1 cellular context compared by ENCODE assay signal in the genomic region with DNA sequence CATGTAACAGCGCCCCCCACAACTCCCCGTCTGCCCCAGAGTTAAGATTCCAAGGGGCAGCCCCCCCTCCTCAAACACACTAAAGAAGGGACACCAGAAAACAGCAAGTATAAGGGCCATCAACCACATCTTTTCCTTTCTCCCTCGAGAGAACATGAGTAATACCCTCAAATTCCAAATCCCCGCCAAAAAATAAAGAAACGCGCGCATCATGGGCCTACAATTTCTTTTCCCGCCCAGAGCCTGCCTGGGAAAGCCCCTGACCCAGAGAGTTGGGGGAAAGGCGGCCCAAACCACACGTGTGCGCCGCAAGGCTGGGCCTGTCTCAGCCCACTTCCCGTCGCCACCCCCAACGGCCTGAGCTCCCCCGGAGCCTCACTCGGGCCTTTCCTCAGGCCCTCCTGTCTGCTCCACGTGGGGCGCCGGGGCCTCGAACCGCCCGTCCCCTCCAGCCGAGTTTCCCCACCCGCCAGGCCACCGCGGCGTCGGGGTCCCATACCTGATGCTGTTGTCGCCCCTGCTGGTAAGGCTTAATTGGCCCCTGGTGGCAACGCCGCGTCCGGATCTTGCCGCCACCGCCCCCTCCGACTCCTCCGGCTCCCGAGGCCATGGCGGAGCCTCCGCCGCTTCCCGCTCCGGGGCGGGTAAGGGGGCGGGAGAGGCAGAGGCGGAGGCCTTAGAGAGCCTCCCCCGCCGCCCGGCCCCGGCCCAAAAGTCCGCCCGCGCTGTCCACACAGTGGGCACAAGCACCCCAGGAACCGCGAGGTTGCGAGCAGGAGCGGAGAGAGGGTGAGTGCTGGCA.
TF ChIP-seq lines count a peak whose summit lies in the region.

No MANE protein-coding gene starts in this region.

TF ChIP-seq in HepG2, 621 proteins besides CTCF, POLR2A, EP300 and RAD21 (continued from another document and continues in another):
- TF ChIP-seq, protein P1, sequence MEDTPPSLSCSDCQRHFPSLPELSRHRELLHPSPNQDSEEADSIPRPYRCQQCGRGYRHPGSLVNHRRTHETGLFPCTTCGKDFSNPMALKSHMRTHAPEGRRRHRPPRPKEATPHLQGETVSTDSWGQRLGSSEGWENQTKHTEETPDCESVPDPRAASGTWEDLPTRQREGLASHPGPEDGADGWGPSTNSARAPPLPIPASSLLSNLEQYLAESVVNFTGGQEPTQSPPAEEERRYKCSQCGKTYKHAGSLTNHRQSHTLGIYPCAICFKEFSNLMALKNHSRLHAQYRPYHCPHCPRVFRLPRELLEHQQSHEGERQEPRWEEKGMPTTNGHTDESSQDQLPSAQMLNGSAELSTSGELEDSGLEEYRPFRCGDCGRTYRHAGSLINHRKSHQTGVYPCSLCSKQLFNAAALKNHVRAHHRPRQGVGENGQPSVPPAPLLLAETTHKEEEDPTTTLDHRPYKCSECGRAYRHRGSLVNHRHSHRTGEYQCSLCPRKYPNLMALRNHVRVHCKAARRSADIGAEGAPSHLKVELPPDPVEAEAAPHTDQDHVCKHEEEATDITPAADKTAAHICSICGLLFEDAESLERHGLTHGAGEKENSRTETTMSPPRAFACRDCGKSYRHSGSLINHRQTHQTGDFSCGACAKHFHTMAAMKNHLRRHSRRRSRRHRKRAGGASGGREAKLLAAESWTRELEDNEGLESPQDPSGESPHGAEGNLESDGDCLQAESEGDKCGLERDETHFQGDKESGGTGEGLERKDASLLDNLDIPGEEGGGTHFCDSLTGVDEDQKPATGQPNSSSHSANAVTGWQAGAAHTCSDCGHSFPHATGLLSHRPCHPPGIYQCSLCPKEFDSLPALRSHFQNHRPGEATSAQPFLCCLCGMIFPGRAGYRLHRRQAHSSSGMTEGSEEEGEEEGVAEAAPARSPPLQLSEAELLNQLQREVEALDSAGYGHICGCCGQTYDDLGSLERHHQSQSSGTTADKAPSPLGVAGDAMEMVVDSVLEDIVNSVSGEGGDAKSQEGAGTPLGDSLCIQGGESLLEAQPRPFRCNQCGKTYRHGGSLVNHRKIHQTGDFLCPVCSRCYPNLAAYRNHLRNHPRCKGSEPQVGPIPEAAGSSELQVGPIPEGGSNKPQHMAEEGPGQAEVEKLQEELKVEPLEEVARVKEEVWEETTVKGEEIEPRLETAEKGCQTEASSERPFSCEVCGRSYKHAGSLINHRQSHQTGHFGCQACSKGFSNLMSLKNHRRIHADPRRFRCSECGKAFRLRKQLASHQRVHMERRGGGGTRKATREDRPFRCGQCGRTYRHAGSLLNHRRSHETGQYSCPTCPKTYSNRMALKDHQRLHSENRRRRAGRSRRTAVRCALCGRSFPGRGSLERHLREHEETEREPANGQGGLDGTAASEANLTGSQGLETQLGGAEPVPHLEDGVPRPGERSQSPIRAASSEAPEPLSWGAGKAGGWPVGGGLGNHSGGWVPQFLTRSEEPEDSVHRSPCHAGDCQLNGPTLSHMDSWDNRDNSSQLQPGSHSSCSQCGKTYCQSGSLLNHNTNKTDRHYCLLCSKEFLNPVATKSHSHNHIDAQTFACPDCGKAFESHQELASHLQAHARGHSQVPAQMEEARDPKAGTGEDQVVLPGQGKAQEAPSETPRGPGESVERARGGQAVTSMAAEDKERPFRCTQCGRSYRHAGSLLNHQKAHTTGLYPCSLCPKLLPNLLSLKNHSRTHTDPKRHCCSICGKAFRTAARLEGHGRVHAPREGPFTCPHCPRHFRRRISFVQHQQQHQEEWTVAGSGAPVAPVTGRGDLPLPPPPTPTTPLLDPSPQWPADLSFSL (CRISPR knock-in tag; IDR thresholded peaks at IDR 0.05), result peak; percentile 71
- 0 out of 2 replicates have a peak, but pooled peaks have one; percentile 41 for TF ChIP-seq ZNF20 (CRISPR knock-in tag; IDR thresholded peaks at IDR 0.05)
- TF ChIP-seq BCL3 (CRISPR knock-in tag; IDR thresholded peaks at IDR 0.05), result peak; percentile 59; the same call in 1 of the 2 replicates
- TF ChIP-seq, protein P2, sequence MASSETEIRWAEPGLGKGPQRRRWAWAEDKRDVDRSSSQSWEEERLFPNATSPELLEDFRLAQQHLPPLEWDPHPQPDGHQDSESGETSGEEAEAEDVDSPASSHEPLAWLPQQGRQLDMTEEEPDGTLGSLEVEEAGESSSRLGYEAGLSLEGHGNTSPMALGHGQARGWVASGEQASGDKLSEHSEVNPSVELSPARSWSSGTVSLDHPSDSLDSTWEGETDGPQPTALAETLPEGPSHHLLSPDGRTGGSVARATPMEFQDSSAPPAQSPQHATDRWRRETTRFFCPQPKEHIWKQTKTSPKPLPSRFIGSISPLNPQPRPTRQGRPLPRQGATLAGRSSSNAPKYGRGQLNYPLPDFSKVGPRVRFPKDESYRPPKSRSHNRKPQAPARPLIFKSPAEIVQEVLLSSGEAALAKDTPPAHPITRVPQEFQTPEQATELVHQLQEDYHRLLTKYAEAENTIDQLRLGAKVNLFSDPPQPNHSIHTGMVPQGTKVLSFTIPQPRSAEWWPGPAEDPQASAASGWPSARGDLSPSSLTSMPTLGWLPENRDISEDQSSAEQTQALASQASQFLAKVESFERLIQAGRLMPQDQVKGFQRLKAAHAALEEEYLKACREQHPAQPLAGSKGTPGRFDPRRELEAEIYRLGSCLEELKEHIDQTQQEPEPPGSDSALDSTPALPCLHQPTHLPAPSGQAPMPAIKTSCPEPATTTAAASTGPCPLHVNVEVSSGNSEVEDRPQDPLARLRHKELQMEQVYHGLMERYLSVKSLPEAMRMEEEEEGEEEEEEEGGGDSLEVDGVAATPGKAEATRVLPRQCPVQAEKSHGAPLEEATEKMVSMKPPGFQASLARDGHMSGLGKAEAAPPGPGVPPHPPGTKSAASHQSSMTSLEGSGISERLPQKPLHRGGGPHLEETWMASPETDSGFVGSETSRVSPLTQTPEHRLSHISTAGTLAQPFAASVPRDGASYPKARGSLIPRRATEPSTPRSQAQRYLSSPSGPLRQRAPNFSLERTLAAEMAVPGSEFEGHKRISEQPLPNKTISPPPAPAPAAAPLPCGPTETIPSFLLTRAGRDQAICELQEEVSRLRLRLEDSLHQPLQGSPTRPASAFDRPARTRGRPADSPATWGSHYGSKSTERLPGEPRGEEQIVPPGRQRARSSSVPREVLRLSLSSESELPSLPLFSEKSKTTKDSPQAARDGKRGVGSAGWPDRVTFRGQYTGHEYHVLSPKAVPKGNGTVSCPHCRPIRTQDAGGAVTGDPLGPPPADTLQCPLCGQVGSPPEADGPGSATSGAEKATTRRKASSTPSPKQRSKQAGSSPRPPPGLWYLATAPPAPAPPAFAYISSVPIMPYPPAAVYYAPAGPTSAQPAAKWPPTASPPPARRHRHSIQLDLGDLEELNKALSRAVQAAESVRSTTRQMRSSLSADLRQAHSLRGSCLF (CRISPR knock-in tag; IDR thresholded peaks at IDR 0.05; ENCODE audit: borderline replicate concordance), result peak; percentile 56; the same call in 1 of the 2 replicates
- TF ChIP-seq MXI1 (IDR thresholded peaks at IDR 0.05; ENCODE audit: borderline replicate concordance, low read depth, low read length), result peak; percentile 69; the same call in 2 of the 3 replicates
- TF ChIP-seq TBL1XR1 (IDR thresholded peaks at IDR 0.05; ENCODE audit: borderline replicate concordance, low read length, partially characterized antibody), result no peak
- 0 out of 2 replicates have a peak, but pooled peaks have one; percentile 25 for TF ChIP-seq ZNF317 (CRISPR knock-in tag; IDR thresholded peaks at IDR 0.05)
- 0 out of 2 replicates have a peak, but pooled peaks have one; percentile 17 for TF ChIP-seq ZNF550 (CRISPR knock-in tag; IDR thresholded peaks at IDR 0.05; ENCODE audit: borderline replicate concordance)
- peak; percentile 71; the same call in 1 of the 2 replicates for TF ChIP-seq DZIP1 (CRISPR knock-in tag; IDR thresholded peaks at IDR 0.05)
- no peak for TF ChIP-seq ZNF468 (CRISPR knock-in tag; IDR thresholded peaks at IDR 0.05)
- peak; percentile 88 for TF ChIP-seq RNF2 (conservative IDR thresholded peaks at IDR 0.05; ENCODE audit: low read depth)
- peak; percentile 6; the same call in 1 of the 2 replicates for TF ChIP-seq TGIF2 (CRISPR knock-in tag; IDR thresholded peaks at IDR 0.05)
- TF ChIP-seq, protein P3, sequence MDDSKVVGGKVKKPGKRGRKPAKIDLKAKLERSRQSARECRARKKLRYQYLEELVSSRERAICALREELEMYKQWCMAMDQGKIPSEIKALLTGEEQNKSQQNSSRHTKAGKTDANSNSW (CRISPR knock-in tag; IDR thresholded peaks at IDR 0.05; ENCODE audit: borderline replicate concordance), result peak; percentile 88
- TF ChIP-seq ZC3H13 (CRISPR knock-in tag; IDR thresholded peaks at IDR 0.05), result peak; percentile 62; the same call in 1 of the 2 replicates
- TF ChIP-seq JARID2 (CRISPR knock-in tag; IDR thresholded peaks at IDR 0.05; ENCODE audit: insufficient replicate concordance), result peak; percentile 39
- no peak for TF ChIP-seq RORA (CRISPR knock-in tag; IDR thresholded peaks at IDR 0.05)
- peak; percentile 28; the same call in 1 of the 2 replicates for TF ChIP-seq BCL6 (CRISPR knock-in tag; IDR thresholded peaks at IDR 0.05)
- TF ChIP-seq DR1 (CRISPR knock-in tag; IDR thresholded peaks at IDR 0.05), result peak; percentile 38; the same call in 1 of the 2 replicates
- peak; percentile 80 for TF ChIP-seq MED8 (CRISPR knock-in tag; IDR thresholded peaks at IDR 0.05; ENCODE audit: insufficient replicate concordance)
- TF ChIP-seq SNAI1 (CRISPR knock-in tag; IDR thresholded peaks at IDR 0.05; ENCODE audit: borderline replicate concordance), result peak; percentile 96; the same call in 1 of the 2 replicates
- no peak; the same call in 1 of the 2 replicates for TF ChIP-seq ZNF558 (CRISPR knock-in tag; IDR thresholded peaks at IDR 0.05; ENCODE audit: borderline replicate concordance)
- no peak for TF ChIP-seq CBX2 (IDR thresholded peaks at IDR 0.05; ENCODE audit: low read depth, low read length)
- TF ChIP-seq CBX2 (CRISPR knock-in tag; IDR thresholded peaks at IDR 0.05; ENCODE audit: low read depth), result 0 out of 2 replicates have a peak, but pooled peaks have one; percentile 54
- peak; percentile 79; the same call in 1 of the 2 replicates for TF ChIP-seq ZNF292 (CRISPR knock-in tag; IDR thresholded peaks at IDR 0.05; ENCODE audit: borderline replicate concordance, low read depth)
- TF ChIP-seq ARNT2 (CRISPR knock-in tag; IDR thresholded peaks at IDR 0.05; ENCODE audit: low read depth), result no peak; the same call in 1 of the 2 replicates
- no peak for TF ChIP-seq ZNF431 (CRISPR knock-in tag; IDR thresholded peaks at IDR 0.05; ENCODE audit: borderline replicate concordance, low read depth)
- TF ChIP-seq ZBTB20 (CRISPR knock-in tag; IDR thresholded peaks at IDR 0.05; ENCODE audit: borderline replicate concordance, low read depth), result 0 out of 2 replicates have a peak, but pooled peaks have one; percentile 57
- peak; percentile 73; the same call in 1 of the 2 replicates for TF ChIP-seq AHR (CRISPR knock-in tag; IDR thresholded peaks at IDR 0.05)
- peak; percentile 77 for TF ChIP-seq ZNF891 (CRISPR knock-in tag; IDR thresholded peaks at IDR 0.05)
- TF ChIP-seq, protein P4, sequence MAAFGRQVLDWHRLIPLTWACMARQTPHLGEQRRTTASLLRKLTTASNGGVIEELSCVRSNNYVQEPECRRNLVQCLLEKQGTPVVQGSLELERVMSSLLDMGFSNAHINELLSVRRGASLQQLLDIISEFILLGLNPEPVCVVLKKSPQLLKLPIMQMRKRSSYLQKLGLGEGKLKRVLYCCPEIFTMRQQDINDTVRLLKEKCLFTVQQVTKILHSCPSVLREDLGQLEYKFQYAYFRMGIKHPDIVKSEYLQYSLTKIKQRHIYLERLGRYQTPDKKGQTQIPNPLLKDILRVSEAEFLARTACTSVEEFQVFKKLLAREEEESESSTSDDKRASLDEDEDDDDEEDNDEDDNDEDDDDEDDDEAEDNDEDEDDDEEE (CRISPR knock-in tag; IDR thresholded peaks at IDR 0.05), result 0 out of 2 replicates have a peak, but pooled peaks have one; percentile 88
- TF ChIP-seq, protein P5, sequence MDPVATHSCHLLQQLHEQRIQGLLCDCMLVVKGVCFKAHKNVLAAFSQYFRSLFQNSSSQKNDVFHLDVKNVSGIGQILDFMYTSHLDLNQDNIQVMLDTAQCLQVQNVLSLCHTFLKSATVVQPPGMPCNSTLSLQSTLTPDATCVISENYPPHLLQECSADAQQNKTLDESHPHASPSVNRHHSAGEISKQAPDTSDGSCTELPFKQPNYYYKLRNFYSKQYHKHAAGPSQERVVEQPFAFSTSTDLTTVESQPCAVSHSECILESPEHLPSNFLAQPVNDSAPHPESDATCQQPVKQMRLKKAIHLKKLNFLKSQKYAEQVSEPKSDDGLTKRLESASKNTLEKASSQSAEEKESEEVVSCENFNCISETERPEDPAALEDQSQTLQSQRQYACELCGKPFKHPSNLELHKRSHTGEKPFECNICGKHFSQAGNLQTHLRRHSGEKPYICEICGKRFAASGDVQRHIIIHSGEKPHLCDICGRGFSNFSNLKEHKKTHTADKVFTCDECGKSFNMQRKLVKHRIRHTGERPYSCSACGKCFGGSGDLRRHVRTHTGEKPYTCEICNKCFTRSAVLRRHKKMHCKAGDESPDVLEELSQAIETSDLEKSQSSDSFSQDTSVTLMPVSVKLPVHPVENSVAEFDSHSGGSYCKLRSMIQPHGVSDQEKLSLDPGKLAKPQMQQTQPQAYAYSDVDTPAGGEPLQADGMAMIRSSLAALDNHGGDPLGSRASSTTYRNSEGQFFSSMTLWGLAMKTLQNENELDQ (CRISPR knock-in tag; IDR thresholded peaks at IDR 0.05; ENCODE audit: borderline replicate concordance), result no peak
- TF ChIP-seq IRX3 (CRISPR knock-in tag; IDR thresholded peaks at IDR 0.05; ENCODE audit: borderline replicate concordance, low read depth), result peak; percentile 46
